14 cellular contexts compared by ENCODE assay signal in genomic region chr2:188382107-188382506, GRCh38.
DNase-seq lines count a peak whose midpoint lies in the region; ATAC-seq and TF ChIP-seq lines count a peak whose summit lies in the region.
"Had no signal": no experiment of that assay in that cellular context is flagged by ENCODE, and none has a peak within 500 bp of the region (broad histone marks: within the 10 kb centered on the region; RNA-seq: fewer than 3 reads in every experiment).

No MANE protein-coding gene starts in this region.

- POLR2A ChIA-PET in MCF 10A (lab: Yijun Ruan, JAX): interaction anchor here (1.2 kb wide), 1 partner anchor 25 kb away, joined by 4 read pairs; no protein-coding TSS in a partner anchor

- no peaks in the 10 kb centered on the region for H3K36me3 ChIP-seq in breast epithelium
- peaks cover 5 to 6% of the 10 kb centered on the region in 2 donors for H3K36me3 ChIP-seq in aorta (ENCODE audit: control insufficient read depth in 1 of 2, insufficient read depth in 2 of 2, low read length in 1 of 2)
- no peaks in the 10 kb centered on the region for H3K36me3 ChIP-seq in spleen

- 8 to 9% methylated on average over 2 of the region's 2 CpGs for WGBS in aorta, 2 donors
- 73 to 94% (median 86%) methylated on average over 2 of the region's 2 CpGs for WGBS in spleen, 5 donors

- ATAC-seq in aorta (ENCODE audit: low FRiP score) (peak; percentile 51), GM18498 (IDR thresholded peaks at IDR 0.05; ENCODE audit: unreplicated experiment) (no peak)
- ATAC-seq: natural killer cell treated with Interleukin-12 subunit alpha and Interleukin-12 subunit beta and Interleukin-15 and Interleukin-18, amount 100 ng/mL, for 72 hours had no signal

- no peaks in the 10 kb centered on the region for H3K27me3 ChIP-seq in breast epithelium
- no peaks in the 10 kb centered on the region for H3K27me3 ChIP-seq in aorta (ENCODE audit: control insufficient read depth in 1 of 2, insufficient read depth in 2 of 2, low read length in 1 of 2)
- no peaks in the 10 kb centered on the region for H3K27me3 ChIP-seq in spleen (replicated peaks in 1 of 7)

- no peak for DNase-seq in breast epithelium (ENCODE audit: low spot score in 2 of 2)
- DNase-seq in MCF 10A (ENCODE audit: unreplicated experiment): no peak
- DNase-seq in chondrocyte (ENCODE audit: low spot score): no peak
- peak; percentile 21 to 31 for DNase-seq in lung microvascular endothelial cell (ENCODE audit: low read depth in 2 of 2)
- DNase-seq in aorta: no peak
- no peak for DNase-seq in hippocampal formation (lab: John Stamatoyannopoulos, UW)
- DNase-seq in spleen: no peak
- DNase-seq: 8988T; activated naive CD4-positive, alpha-beta T cell treated with anti-CD3 and anti-CD28 coated beads, Interleukin-2, amount 50 U/mL, for 16 hours; H9; MV-4-11 had no signal

- H3K36me3 Mint-ChIP-seq in MCF 10A (ENCODE audit: insufficient read depth, unreplicated experiment): no peaks in the 10 kb centered on the region
- peaks cover 16% of the 10 kb centered on the region for H3K36me3 Mint-ChIP-seq in chondrocyte (ENCODE audit: low read depth)
- H3K36me3 Mint-ChIP-seq: natural killer cell treated with Interleukin-12 subunit alpha and Interleukin-12 subunit beta and Interleukin-15 and Interleukin-18, amount 100 ng/mL, for 72 hours had no signal

- H3K27ac Mint-ChIP-seq in MCF 10A (ENCODE audit: low read depth, unreplicated experiment) (no peak overlapping the region), chondrocyte (ENCODE audit: unreplicated experiment) (peak overlapping the region; percentile 93)
- H3K27ac Mint-ChIP-seq: H9; natural killer cell treated with Interleukin-12 subunit alpha and Interleukin-12 subunit beta and Interleukin-15 and Interleukin-18, amount 100 ng/mL, for 72 hours had no signal

- H3K4me3 Mint-ChIP-seq in MCF 10A (ENCODE audit: unreplicated experiment) (no peak overlapping the region), chondrocyte (ENCODE audit: unreplicated experiment) (no peak overlapping the region)
- H3K4me3 Mint-ChIP-seq: H9; natural killer cell treated with Interleukin-12 subunit alpha and Interleukin-12 subunit beta and Interleukin-15 and Interleukin-18, amount 100 ng/mL, for 72 hours had no signal

- H3K27me3 Mint-ChIP-seq in MCF 10A (ENCODE audit: insufficient read depth, unreplicated experiment) (no peaks in the 10 kb centered on the region), chondrocyte (ENCODE audit: low read depth) (no peaks in the 10 kb centered on the region)
- H3K27me3 Mint-ChIP-seq: natural killer cell treated with Interleukin-12 subunit alpha and Interleukin-12 subunit beta and Interleukin-15 and Interleukin-18, amount 100 ng/mL, for 72 hours had no signal

- no peak for TF ChIP-seq POLR2A in breast epithelium (IDR thresholded peaks at IDR 0.05)
- no peak for TF ChIP-seq POLR2A in spleen (IDR thresholded peaks at IDR 0.05)

- H3K9me3 Mint-ChIP-seq in MCF 10A (ENCODE audit: unreplicated experiment) (peaks cover 15% of the 10 kb centered on the region), chondrocyte (ENCODE audit: low read depth) (peaks cover 11% of the 10 kb centered on the region)

- H3K4me1 Mint-ChIP-seq in MCF 10A (ENCODE audit: insufficient read depth, unreplicated experiment) (peaks cover 17% of the 10 kb centered on the region), chondrocyte (ENCODE audit: low read depth) (peaks cover 27% of the 10 kb centered on the region)

- CTCF ChIA-PET in MCF 10A (lab: Yijun Ruan, JAX): interaction anchor here (0.7 to 1.3 kb wide), 2 partner anchors 13 to 38 kb away, joined by 4 to 5 read pairs; no protein-coding TSS in a partner anchor

- H3K4me3 ChIP-seq in breast epithelium: peak overlapping the region in 1 of 3 donors; percentile 16
- no peak overlapping the region for H3K4me3 ChIP-seq in aorta (ENCODE audit: low read length in 2 of 2)
- no peak overlapping the region for H3K4me3 ChIP-seq in spleen

- H3K4me1 ChIP-seq in breast epithelium (peaks cover 0 to 5% of the 10 kb centered on the region in 2 donors), aorta (ENCODE audit: control insufficient read depth in 1 of 2, insufficient read depth in 2 of 2, low read length in 2 of 2) (peaks cover 0 to 3% of the 10 kb centered on the region in 2 donors), spleen (no peaks in the 10 kb centered on the region)

- no TSS peak for BruUV-seq in MCF 10A (replicated peaks; lab: Mats Ljungman, UMichigan)

- H3K9me3 ChIP-seq in breast epithelium (no peaks in the 10 kb centered on the region), aorta (ENCODE audit: control insufficient read depth, low read length) (no peaks in the 10 kb centered on the region), spleen (peaks cover 0 to 16% (median 11%) of the 10 kb centered on the region in 8 donors)

- intact Hi-C loops in breast epithelium (cut with DNase I; ENCODE audit: low total_unique reads) (no loop called here), MCF 10A (cut with micrococcal nuclease) (loop anchor here (5.0 kb wide), 1 partner anchor 880 kb away; no protein-coding TSS in a partner anchor), aorta (cut with DNase I) (loop anchor here (5.0 to 10.0 kb wide), 2 partner anchors 35 to 113 kb away; no protein-coding TSS in a partner anchor), spleen (cut with DNase I; ENCODE audit: low total_unique reads) (no loop called here)

- H3K27ac ChIP-seq in breast epithelium (peak overlapping the region; percentile 33 to 71), aorta (ENCODE audit: low read depth in 1 of 2, low read length in 2 of 2) (peak overlapping the region; percentile 37 to 87), spleen (no peak overlapping the region)
- H3K27ac ChIP-seq: skin epidermis had no signal

- no peak for TF ChIP-seq CTCF in breast epithelium (IDR thresholded peaks at IDR 0.05)
- TF ChIP-seq CTCF in MCF 10A (IDR thresholded peaks at IDR 0.05; ENCODE audit: unreplicated experiment): no peak
- no peak for TF ChIP-seq CTCF in chondrocyte (IDR thresholded peaks at IDR 0.05)
- TF ChIP-seq CTCF in spleen (IDR thresholded peaks at IDR 0.05 in 8 of 11, conservative IDR thresholded peaks at IDR 0.05 in 3 of 11): no peak

Comparison
In these comparisons a context has a peak if more than half of its experiments do, and no peak if none do; other contexts are left out.
1. intact Hi-C loops: an anchor here in MCF 10A (5.0 kb wide) and aorta (5.0 to 10.0 kb wide); none called in breast epithelium and spleen.
2. DNase-seq: peak in lung microvascular endothelial cell (2 of 2); none in breast epithelium (0 of 2), MCF 10A (single experiment), chondrocyte (single experiment), aorta (0 of 2), hippocampal formation (0 of 2) and spleen (single experiment).
3. H3K27ac ChIP-seq: peak in breast epithelium (2 of 2) and aorta (2 of 2); none in spleen (0 of 8).